1 cellular context compared by ENCODE assay signal in genomic region chr20:31747028-31747427, GRCh38. TPM values are rescaled to one million over a fixed set of nuclear protein-coding genes. Genes with fewer than 3 reads are reported as not detected.
"Had no signal": no experiment of that assay in that cellular context is flagged by ENCODE, and none has a peak within 500 bp of the region (broad histone marks: within the 10 kb centered on the region; RNA-seq: fewer than 3 reads in every experiment).

No MANE protein-coding gene starts in this region.

RNA-seq across cellular contexts. Expression of gene TPX2, which starts 7.9 kb away (rescaled TPM):
- total RNA-seq: ascending aorta had no signal
